Comparison of ENCODE assay signal across 9 cellular contexts in genomic region chr1:227901906-227902640, GRCh38. TPM values are rescaled to one million over a fixed set of nuclear protein-coding genes. Genes with fewer than 3 reads are reported as not detected.
DNase-seq lines count a peak whose midpoint lies in the region; ATAC-seq and TF ChIP-seq lines count a peak whose summit lies in the region.
"Had no signal": no experiment of that assay in that cellular context is flagged by ENCODE, and none has a peak within 500 bp of the region (broad histone marks: within the 10 kb centered on the region; RNA-seq: fewer than 3 reads in every experiment).

No MANE protein-coding gene starts in this region.

- no peak overlapping the region for H3K27ac Mint-ChIP-seq in activated CD4-positive, alpha-beta T cell treated with anti-CD3 and anti-CD28 coated beads for 36 hours

- H3K4me3 ChIP-seq in NT2/D1 (ENCODE audit: insufficient read length, low read depth) (no peak overlapping the region), foreskin fibroblast (ENCODE audit: low read depth in 1 of 2, low read length in 2 of 2) (no peak overlapping the region)

- POLR2A ChIA-PET in activated CD4-positive, alpha-beta T cell treated with anti-CD3 and anti-CD28 coated beads for 36 hours (lab: Charles Lee): no interaction called here

- H3K4me1 ChIP-seq in NT2/D1 (ENCODE audit: insufficient read depth, insufficient read length): peaks cover 27% of the 10 kb centered on the region

- H3K4me3 Mint-ChIP-seq in activated CD4-positive, alpha-beta T cell treated with anti-CD3 and anti-CD28 coated beads for 36 hours: no peak overlapping the region

- peak; percentile 8 for TF ChIP-seq CTCF in foreskin fibroblast (IDR thresholded peaks at IDR 0.05; ENCODE audit: low read depth, low read length)

- no peaks in the 10 kb centered on the region for H3K9me3 ChIP-seq in NT2/D1 (ENCODE audit: insufficient read depth, low read length)

- H3K36me3 ChIP-seq in NT2/D1 (ENCODE audit: insufficient read depth, insufficient read length, low read length): no peaks in the 10 kb centered on the region

- H3K4me1 Mint-ChIP-seq in activated CD4-positive, alpha-beta T cell treated with anti-CD3 and anti-CD28 coated beads for 36 hours: peaks cover 4% of the 10 kb centered on the region

- ATAC-seq in activated CD4-positive, alpha-beta T cell treated with anti-CD3 and anti-CD28 coated beads for 36 hours: peak; percentile 55
- ATAC-seq in GM21447 (IDR thresholded peaks at IDR 0.05; ENCODE audit: unreplicated experiment) (no peak), HG03442 (IDR thresholded peaks at IDR 0.05; ENCODE audit: unreplicated experiment) (no peak)

- no peaks in the 10 kb centered on the region for H3K27me3 Mint-ChIP-seq in activated CD4-positive, alpha-beta T cell treated with anti-CD3 and anti-CD28 coated beads for 36 hours

- DNase-seq in activated CD4-positive, alpha-beta T cell treated with anti-CD3 and anti-CD28 coated beads for 36 hours: peak; percentile 35
- no peak for DNase-seq in activated CD4-positive, alpha-beta T cell treated with anti-CD3 and anti-CD28 coated beads, Interleukin-2, amount 50 U/mL, for 1 hour
- DNase-seq in NT2/D1 (ENCODE audit: low read depth, low spot score) (no peak), foreskin fibroblast (no peak), posterior vena cava (ENCODE audit: low spot score) (peak; percentile 80), NCI-H748 treated with DMSO at 0.1 percent for 48 hours (lab: John Stamatoyannopoulos, UW) (no peak)
- DNase-seq: NCI-H510A had no signal

- no peaks in the 10 kb centered on the region for H3K27me3 ChIP-seq in NT2/D1 (ENCODE audit: insufficient read depth, insufficient read length)

- CTCF ChIA-PET in activated CD4-positive, alpha-beta T cell treated with anti-CD3 and anti-CD28 coated beads for 36 hours (lab: Charles Lee): no interaction called here

- intact Hi-C loops in activated CD4-positive, alpha-beta T cell treated with anti-CD3 and anti-CD28 coated beads for 36 hours (cut with DNase I, micrococcal nuclease): no loop called here
- intact Hi-C loops in posterior vena cava (cut with DNase I): no loop called here

- no peaks in the 10 kb centered on the region for H3K9me3 Mint-ChIP-seq in activated CD4-positive, alpha-beta T cell treated with anti-CD3 and anti-CD28 coated beads for 36 hours (ENCODE audit: low read depth)

- H3K36me3 Mint-ChIP-seq in activated CD4-positive, alpha-beta T cell treated with anti-CD3 and anti-CD28 coated beads for 36 hours (ENCODE audit: low read depth): no peaks in the 10 kb centered on the region

- H3K9ac ChIP-seq in NT2/D1 (ENCODE audit: insufficient read length, low read depth): peak overlapping the region; percentile 52

RNA-seq across cellular contexts. Expression of gene WNT9A, which starts 45.7 kb away (rescaled TPM):
- under 1 TPM in 1 of 2 experiments, not detected in 1; 0.04 TPM for total RNA-seq in activated CD4-positive, alpha-beta T cell treated with anti-CD3 and anti-CD28 coated beads for 36 hours
- total RNA-seq in posterior vena cava: 1 to 10 TPM; 2.7 to 3.3 TPM

Comparison
In these comparisons a context has a peak if more than half of its experiments do, and no peak if none do; other contexts are left out.
1. DNase-seq: peak in activated CD4-positive, alpha-beta T cell treated with anti-CD3 and anti-CD28 coated beads for 36 hours (single experiment) and posterior vena cava (single experiment); none in activated CD4-positive, alpha-beta T cell treated with anti-CD3 and anti-CD28 coated beads, Interleukin-2, amount 50 U/mL, for 1 hour (single experiment), NT2/D1 (single experiment), foreskin fibroblast (0 of 2) and NCI-H748 treated with DMSO at 0.1 percent for 48 hours (single experiment).